Comparison of ENCODE assay signal across 9 cellular contexts in genomic region chr11:128022007-128022368, GRCh38.
DNase-seq lines count a peak whose midpoint lies in the region; ATAC-seq and TF ChIP-seq lines count a peak whose summit lies in the region.
"Had no signal": no experiment of that assay in that cellular context is flagged by ENCODE, and none has a peak within 500 bp of the region (broad histone marks: within the 10 kb centered on the region; RNA-seq: fewer than 3 reads in every experiment).

No MANE protein-coding gene starts in this region.

- H3K4me2 ChIP-seq in mesenchymal stem cell (ENCODE audit: low read length, poor library complexity, severe bottlenecking), result no peak overlapping the region

- no peak overlapping the region for H3K4ac ChIP-seq in mesenchymal stem cell (ENCODE audit: low read depth in 1 of 2, low read length in 2 of 2)

- H2AFZ ChIP-seq in mesenchymal stem cell (ENCODE audit: low read depth, low read length), result no peak overlapping the region

- H3K4me3 ChIP-seq in mesenchymal stem cell (ENCODE audit: insufficient read depth in 1 of 2, low read depth in 1 of 2, low read length in 2 of 2), result no peak overlapping the region

- H2AK5ac ChIP-seq in mesenchymal stem cell (ENCODE audit: low read length, severe bottlenecking), result no peak overlapping the region

- no peak overlapping the region for H3K14ac ChIP-seq in mesenchymal stem cell (ENCODE audit: low read length in 2 of 2)

- H3K27ac ChIP-seq in VCaP, result peak overlapping the region; percentile 28; the same call in 1 of the 2 replicates
- no peak overlapping the region for H3K27ac ChIP-seq in mesenchymal stem cell (ENCODE audit: low read length, poor library complexity, severe bottlenecking)
- H3K27ac ChIP-seq in substantia nigra (ENCODE audit: low read depth, low read length, poor library complexity, severe bottlenecking), result no peak overlapping the region

- H2BK15ac ChIP-seq in mesenchymal stem cell (ENCODE audit: low read depth, poor library complexity, severe bottlenecking), result no peak overlapping the region

- H3K23ac ChIP-seq in mesenchymal stem cell (ENCODE audit: low read length in 2 of 2), result no peak overlapping the region

- H3K9me3 ChIP-seq in mesenchymal stem cell (ENCODE audit: control insufficient read depth, low read length), result no peaks in the 10 kb centered on the region

- 74% methylated on average over 3 of the region's 3 CpGs for WGBS in mesenchymal stem cell

- H2BK120ac ChIP-seq in mesenchymal stem cell (ENCODE audit: low read depth, low read length), result no peak overlapping the region

- H3K18ac ChIP-seq in mesenchymal stem cell (ENCODE audit: low read depth in 1 of 2, low read length in 2 of 2), result no peak overlapping the region

- H3K9ac ChIP-seq in mesenchymal stem cell (ENCODE audit: low read length), result no peak overlapping the region

- no peaks in the 10 kb centered on the region for H3K36me3 ChIP-seq in mesenchymal stem cell (ENCODE audit: control insufficient read depth in 1 of 2, insufficient read depth in 2 of 2, low read depth in 1 of 2, low read length in 2 of 2)

- H4K8ac ChIP-seq in mesenchymal stem cell (ENCODE audit: low read length), result no peak overlapping the region

- H3K79me1 ChIP-seq in mesenchymal stem cell (replicated peaks; ENCODE audit: low read length, poor library complexity, severe bottlenecking), result no peaks in the 10 kb centered on the region

- H3K4me1 ChIP-seq in mesenchymal stem cell (ENCODE audit: control insufficient read depth, insufficient read depth, low read depth, low read length), result peaks cover 2% of the 10 kb centered on the region

- H3K27me3 ChIP-seq in mesenchymal stem cell (ENCODE audit: control insufficient read depth in 1 of 2, insufficient read depth in 1 of 2, low read length in 2 of 2), result peaks cover 0 to 24% of the 10 kb centered on the region in 2 experiments

- no peak overlapping the region for H2BK5ac ChIP-seq in mesenchymal stem cell (ENCODE audit: low read depth, low read length, poor library complexity, severe bottlenecking)

- peak; percentile 58 for ATAC-seq in GM18858 (IDR thresholded peaks at IDR 0.05; ENCODE audit: unreplicated experiment)
- peak; percentile 84 for ATAC-seq in HG02610 (IDR thresholded peaks at IDR 0.05; ENCODE audit: unreplicated experiment)

- TF ChIP-seq CTCF in VCaP (conservative IDR thresholded peaks at IDR 0.05), result peak; percentile 24; the same call in 1 of the 2 replicates

- peak; percentile 30 for DNase-seq in mesenchymal stem cell
- no peak for DNase-seq in NK-92 (lab: John Stamatoyannopoulos, UW; ENCODE audit: unreplicated experiment)
- no peak for DNase-seq in substantia nigra (lab: John Stamatoyannopoulos, UW)
- no peak for DNase-seq in epidermal melanocyte (ENCODE audit: insufficient read length, low spot score)
- DNase-seq in stimulated activated CD4-positive, alpha-beta T cell treated with anti-CD3 and anti-CD28 coated beads, Interleukin-4, amount 100 ng/mL, for 1 hour, result no peak
- DNase-seq: activated gamma-delta T cell had no signal

- H2BK12ac ChIP-seq in mesenchymal stem cell (ENCODE audit: low read length in 2 of 2), result no peak overlapping the region

- H4K91ac ChIP-seq in mesenchymal stem cell (ENCODE audit: low read length), result no peak overlapping the region
